23 cellular contexts compared by ENCODE assay signal in the genomic region with DNA sequence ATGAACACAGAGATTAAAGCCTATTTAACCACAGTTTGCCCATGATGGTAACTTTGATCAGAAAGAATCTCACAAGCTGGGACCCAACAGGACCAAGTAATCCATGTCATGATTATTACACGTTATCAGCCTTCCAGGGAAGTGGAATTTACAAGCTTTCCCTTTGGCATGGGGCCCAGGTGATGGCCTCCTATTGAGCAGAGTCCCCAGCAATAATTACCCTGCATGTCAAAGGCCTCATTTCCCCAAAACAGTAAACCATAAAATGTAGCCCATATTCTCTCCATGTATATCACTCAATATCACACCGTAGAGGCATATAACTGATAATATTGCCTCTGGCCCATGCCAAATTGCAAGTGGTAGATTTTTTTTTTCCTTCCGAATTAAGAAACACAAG. TPM values are rescaled to one million over a fixed set of nuclear protein-coding genes. Genes with fewer than 3 reads are reported as not detected.
DNase-seq lines count a peak whose midpoint lies in the region; ATAC-seq, FAIRE-seq and TF ChIP-seq lines count a peak whose summit lies in the region.
"Had no signal": no experiment of that assay in that cellular context is flagged by ENCODE, and none has a peak within 500 bp of the region (broad histone marks: within the 10 kb centered on the region; RNA-seq: fewer than 3 reads in every experiment).

No MANE protein-coding gene starts in this region.

- no peak for ATAC-seq in K562
- no peak for ATAC-seq in SK-N-SH treated with all-trans-retinoic acid at 6 μM for 48 hours
- ATAC-seq in upper lobe of right lung = no peak
- ATAC-seq: left lung; stimulated activated effector memory CD8-positive, alpha-beta T cell treated with anti-CD3 and anti-CD28 coated beads, Interleukin-12 subunit alpha, Interleukin-12 subunit beta, amount 100 ng/mL, for 72 hours had no signal

- H3K36me3 ChIP-seq in HEK293 (ENCODE audit: control insufficient read depth in 2 of 2, insufficient read depth in 1 of 2, low read length in 2 of 2) (no peaks in the 10 kb centered on the region), K562 (ENCODE audit: control insufficient read depth, insufficient read depth, low read length) (no peaks in the 10 kb centered on the region), upper lobe of right lung (no peaks in the 10 kb centered on the region)
- H3K36me3 ChIP-seq: left lung, SJCRH30, uterus had no signal

- H2AFZ ChIP-seq in K562 (ENCODE audit: low read depth, low read length) = no peak overlapping the region

- peaks cover 3% of the 10 kb centered on the region for H3K27me3 Mint-ChIP-seq in activated CD4-positive, alpha-beta memory T cell treated with anti-CD3 and anti-CD28 coated beads for 36 hours
- H3K27me3 Mint-ChIP-seq in activated CD4-positive, alpha-beta memory T cell treated with anti-CD3 and anti-CD28 coated beads, Interleukin-2, amount 10 ng/mL, durations not matched to agents 7 days and 5 days = peaks cover 3% of the 10 kb centered on the region
- no peaks in the 10 kb centered on the region for H3K27me3 Mint-ChIP-seq in progenitor cell of endocrine pancreas
- H3K27me3 Mint-ChIP-seq: central memory CD8-positive, alpha-beta T cell had no signal

- intact Hi-C loops in activated CD4-positive, alpha-beta memory T cell treated with anti-CD3 and anti-CD28 coated beads for 36 hours (cut with micrococcal nuclease) = loop anchor here (5.0 to 10.0 kb wide), 3 partner anchors 217 to 483 kb away; partner anchors contain the start of gene OSBPL6
- intact Hi-C loops in K562 (cut with micrococcal nuclease) (loop anchor here (5.0 kb wide), 1 partner anchor 215 kb away; no protein-coding TSS in a partner anchor), upper lobe of right lung (cut with DNase I) (no loop called here)

- in situ Hi-C loops in K562 (cut with MboI) = no loop called here

- H3K9me3 Mint-ChIP-seq in activated CD4-positive, alpha-beta memory T cell treated with anti-CD3 and anti-CD28 coated beads for 36 hours = no peaks in the 10 kb centered on the region
- no peaks in the 10 kb centered on the region for H3K9me3 Mint-ChIP-seq in activated CD4-positive, alpha-beta memory T cell treated with anti-CD3 and anti-CD28 coated beads, Interleukin-2, amount 10 ng/mL, durations not matched to agents 7 days and 5 days
- no peaks in the 10 kb centered on the region for H3K9me3 Mint-ChIP-seq in progenitor cell of endocrine pancreas (ENCODE audit: low read depth)
- H3K9me3 Mint-ChIP-seq: CD14-positive monocyte; central memory CD8-positive, alpha-beta T cell; stimulated activated effector memory CD8-positive, alpha-beta T cell treated with anti-CD3 and anti-CD28 coated beads, Interleukin-12 subunit alpha, Interleukin-12 subunit beta, amount 100 ng/mL, for 72 hours had no signal

- no peaks in the 10 kb centered on the region for H3K36me3 Mint-ChIP-seq in activated CD4-positive, alpha-beta memory T cell treated with anti-CD3 and anti-CD28 coated beads for 36 hours
- H3K36me3 Mint-ChIP-seq in activated CD4-positive, alpha-beta memory T cell treated with anti-CD3 and anti-CD28 coated beads, Interleukin-2, amount 10 ng/mL, durations not matched to agents 7 days and 5 days (ENCODE audit: low read depth) = peaks cover 17% of the 10 kb centered on the region
- H3K36me3 Mint-ChIP-seq in progenitor cell of endocrine pancreas (ENCODE audit: insufficient read depth) = no peaks in the 10 kb centered on the region
- H3K36me3 Mint-ChIP-seq: CD14-positive monocyte; stimulated activated effector memory CD8-positive, alpha-beta T cell treated with anti-CD3 and anti-CD28 coated beads, Interleukin-12 subunit alpha, Interleukin-12 subunit beta, amount 100 ng/mL, for 72 hours had no signal

- POLR2A ChIA-PET in activated CD4-positive, alpha-beta memory T cell treated with anti-CD3 and anti-CD28 coated beads for 36 hours (lab: Charles Lee) = no interaction called here
- POLR2A ChIA-PET in activated CD4-positive, alpha-beta memory T cell treated with anti-CD3 and anti-CD28 coated beads, Interleukin-2, amount 10 ng/mL, durations not matched to agents 7 days and 5 days (lab: Charles Lee) = interaction anchor here (1.1 to 4.9 kb wide), 6 partner anchors 8 to 299 kb away, joined by 3 to 155 read pairs (median 30); partner anchors contain the start of genes PJVK, PRKRA and RBM45
- POLR2A ChIA-PET in HEK293 (lab: Yijun Ruan, JAX) (no interaction called here), K562 (lab: Yijun Ruan, JAX) (interaction anchor here (0.7 to 3.7 kb wide), 2 partner anchors 8 to 81 kb away, joined by 4 to 41 read pairs; no protein-coding TSS in a partner anchor)

- H3K9ac ChIP-seq in K562 (ENCODE audit: insufficient read depth in 1 of 2, low read depth in 2 of 2, low read length in 2 of 2) = no peak overlapping the region

- no peak for TF ChIP-seq POLR2A in K562 (conservative IDR thresholded peaks at IDR 0.05)

- no peaks in the 10 kb centered on the region for H3K9me3 ChIP-seq in HEK293 (ENCODE audit: control insufficient read depth, insufficient read depth, low read depth, low read length)
- H3K9me3 ChIP-seq in K562 (replicated peaks; ENCODE audit: control insufficient read depth, insufficient read depth, low read depth, low read length) = no peaks in the 10 kb centered on the region
- no peaks in the 10 kb centered on the region for H3K9me3 ChIP-seq in upper lobe of right lung
- H3K9me3 ChIP-seq: left lung, SJCRH30, uterus had no signal

- no peaks in the 10 kb centered on the region for H3K79me2 ChIP-seq in K562 (ENCODE audit: control insufficient read depth, insufficient read depth, low read length)

- H3K27ac Mint-ChIP-seq in activated CD4-positive, alpha-beta memory T cell treated with anti-CD3 and anti-CD28 coated beads for 36 hours = peak overlapping the region; percentile 19
- H3K27ac Mint-ChIP-seq in activated CD4-positive, alpha-beta memory T cell treated with anti-CD3 and anti-CD28 coated beads, Interleukin-2, amount 10 ng/mL, durations not matched to agents 7 days and 5 days = no peak overlapping the region
- H3K27ac Mint-ChIP-seq in progenitor cell of endocrine pancreas = no peak overlapping the region
- H3K27ac Mint-ChIP-seq: CD14-positive monocyte had no signal

- TF ChIP-seq RAD21 in K562 (CRISPR knock-in tag; conservative IDR thresholded peaks at IDR 0.05 in 1 of 2, IDR thresholded peaks at IDR 0.05 in 1 of 2) = no peak

- no peaks in the 10 kb centered on the region for H4K20me1 ChIP-seq in K562 (replicated peaks; ENCODE audit: control insufficient read depth, insufficient read depth, low read length)

- no peak overlapping the region for H3K4me3 ChIP-seq in HEK293 (ENCODE audit: low read depth, low read length)
- H3K4me3 ChIP-seq in K562 = no peak overlapping the region
- H3K4me3 ChIP-seq in upper lobe of right lung = no peak overlapping the region
- H3K4me3 ChIP-seq: left lung, SJCRH30, uterus had no signal

- H3K4me1 Mint-ChIP-seq in activated CD4-positive, alpha-beta memory T cell treated with anti-CD3 and anti-CD28 coated beads for 36 hours (ENCODE audit: low read depth) = peaks cover 14% of the 10 kb centered on the region
- peaks cover 51% of the 10 kb centered on the region for H3K4me1 Mint-ChIP-seq in activated CD4-positive, alpha-beta memory T cell treated with anti-CD3 and anti-CD28 coated beads, Interleukin-2, amount 10 ng/mL, durations not matched to agents 7 days and 5 days
- H3K4me1 Mint-ChIP-seq in progenitor cell of endocrine pancreas (ENCODE audit: low read depth) = peaks cover 10% of the 10 kb centered on the region

- FAIRE-seq in K562 (lab: Jason Lieb, UNC) = no peak
- FAIRE-seq: astrocyte had no signal

- 64% methylated on average over 3 of the region's 3 CpGs for WGBS in K562 (ENCODE audit: insufficient coverage, low coverage, missing lambda C conversion rate)

- H3K4me3 Mint-ChIP-seq in activated CD4-positive, alpha-beta memory T cell treated with anti-CD3 and anti-CD28 coated beads for 36 hours = no peak overlapping the region
- H3K4me3 Mint-ChIP-seq in activated CD4-positive, alpha-beta memory T cell treated with anti-CD3 and anti-CD28 coated beads, Interleukin-2, amount 10 ng/mL, durations not matched to agents 7 days and 5 days = no peak overlapping the region
- peak overlapping the region; percentile 21 for H3K4me3 Mint-ChIP-seq in progenitor cell of endocrine pancreas (ENCODE audit: low read depth)
- H3K4me3 Mint-ChIP-seq: CD14-positive monocyte had no signal

- DNase-seq in activated CD4-positive, alpha-beta memory T cell treated with anti-CD3 and anti-CD28 coated beads for 36 hours = no peak
- no peak for DNase-seq in activated CD4-positive, alpha-beta memory T cell treated with anti-CD3 and anti-CD28 coated beads, Interleukin-2, amount 10 ng/mL, durations not matched to agents 7 days and 5 days
- DNase-seq in K562 (ENCODE audit: extremely low read depth in 1 of 4, low spot score in 3 of 4) = no peak
- no peak for DNase-seq in progenitor cell of endocrine pancreas (ENCODE audit: low spot score, unreplicated experiment)
- no peak for DNase-seq in upper lobe of right lung
- no peak for DNase-seq in COLO829 (ENCODE audit: low spot score)
- DNase-seq: activated CD4-positive, alpha-beta T cell treated with anti-CD3 and anti-CD28 coated beads for 4 hours; activated naive CD4-positive, alpha-beta T cell treated with anti-CD3 and anti-CD28 coated beads, Interleukin-2, amount 50 U/mL, for 16 hours; dorsolateral prefrontal cortex; left lung; midbrain; NCI-H1417 treated with DMSO at 0.1 percent for 48 hours; NCI-H774; stimulated activated CD4-positive, alpha-beta T cell treated with anti-CD3 and anti-CD28 coated beads, Interleukin-1b, Interleukin-23, amount 100 ng/mL, for 48 hours; T-helper 2 cell; uterus had no signal

- TF ChIP-seq EP300 in K562 (IDR thresholded peaks at IDR 0.05; ENCODE audit: low read length) = no peak

- H3K27me3 ChIP-seq in K562 (ENCODE audit: control insufficient read depth in 2 of 2, insufficient read depth in 2 of 2, low read length in 2 of 2) (no peaks in the 10 kb centered on the region), upper lobe of right lung (no peaks in the 10 kb centered on the region)
- H3K27me3 ChIP-seq: dorsolateral prefrontal cortex, left lung, SJCRH30, uterus had no signal

- no peak overlapping the region for H3K4me2 ChIP-seq in K562 (ENCODE audit: insufficient read depth, low read length)

- TF ChIP-seq CTCF in HEK293 (tag by site-specific recombination; IDR thresholded peaks at IDR 0.05) (no peak), K562 (IDR thresholded peaks at IDR 0.05 in 2 of 3, conservative IDR thresholded peaks at IDR 0.05 in 1 of 3; ENCODE audit: insufficient read depth in 2 of 3, low read depth in 1 of 3, low read length in 3 of 3) (no peak), progenitor cell of endocrine pancreas (IDR thresholded peaks at IDR 0.05; ENCODE audit: unreplicated experiment) (no peak), upper lobe of right lung (IDR thresholded peaks at IDR 0.05) (no peak)

- no TSS peak for BruUV-seq in K562 (replicated peaks; lab: Mats Ljungman, UMichigan)

- H3K4me1 ChIP-seq in HEK293 (ENCODE audit: control insufficient read depth, insufficient read depth, low read length) (no peaks in the 10 kb centered on the region), K562 (replicated peaks in 1 of 2; ENCODE audit: control insufficient read depth in 2 of 2, insufficient read depth in 2 of 2, low read length in 2 of 2) (peaks cover 8 to 11% of the 10 kb centered on the region in 2 experiments; a peak in 4 of 5 replicates), upper lobe of right lung (peaks cover 6% of the 10 kb centered on the region)
- H3K4me1 ChIP-seq: SJCRH30, uterus had no signal

- no peaks in the 10 kb centered on the region for H3K9me1 ChIP-seq in K562 (ENCODE audit: control insufficient read depth, insufficient read depth, low read length)

- no peak overlapping the region for H3K27ac ChIP-seq in HEK293 (ENCODE audit: extremely low read depth, low read depth, low read length)
- no peak overlapping the region for H3K27ac ChIP-seq in K562 (ENCODE audit: extremely low read depth, low read depth, low read length)
- no peak overlapping the region for H3K27ac ChIP-seq in upper lobe of right lung
- H3K27ac ChIP-seq: left lung, SJCRH30, uterus had no signal

- CTCF ChIA-PET in activated CD4-positive, alpha-beta memory T cell treated with anti-CD3 and anti-CD28 coated beads for 36 hours (lab: Charles Lee) = interaction anchor here (5.9 kb wide), 1 partner anchor 16 kb away, joined by 116 read pairs; no protein-coding TSS in a partner anchor
- CTCF ChIA-PET in activated CD4-positive, alpha-beta memory T cell treated with anti-CD3 and anti-CD28 coated beads, Interleukin-2, amount 10 ng/mL, durations not matched to agents 7 days and 5 days (lab: Charles Lee) = interaction anchor here (0.6 to 10.1 kb wide), 4 partner anchors 12 to 299 kb away, joined by 3 to 342 read pairs (median 26); partner anchors contain the start of gene RBM45
- CTCF ChIA-PET in HEK293 (lab: Yijun Ruan, JAX) = interaction anchor here (0.6 to 4.2 kb wide), 5 partner anchors 15 to 470 kb away, joined by 3 to 61 read pairs (median 6); no protein-coding TSS in a partner anchor
- CTCF ChIA-PET in K562 (lab: Yijun Ruan, JAX; ENCODE audit: low intra/inter-chr PET ratio) = no interaction called here

RNA-seq across cellular contexts. Expression of gene PRKRA, which starts 38.9 kb away (rescaled TPM):
- 10 to 100 TPM; 56.3 to 60.3 TPM for total RNA-seq in activated CD4-positive, alpha-beta memory T cell treated with anti-CD3 and anti-CD28 coated beads for 36 hours
- total RNA-seq in activated CD4-positive, alpha-beta memory T cell treated with anti-CD3 and anti-CD28 coated beads, Interleukin-2, amount 10 ng/mL, durations not matched to agents 7 days and 5 days = 10 to 100 TPM; 35.4 to 36.5 TPM
- 68.4 and 99.5 TPM in 2 replicates for total RNA-seq in K562 (2011; cell fraction: chromatin; rRNA removed; ENCODE audit: low replicate concordance)
- total RNA-seq in K562 (2011; cell fraction: nucleolus; rRNA removed) = 60.4 and 62.4 TPM in 2 replicates
- 79.3 and 112 TPM in 2 replicates for total RNA-seq in K562 (2011; cell fraction: nucleoplasm; rRNA removed)
- total RNA-seq in K562 (2014; rRNA removed) (78.1 and 103 TPM in 2 replicates), K562 (2014; rRNA removed; fragmentation: Illumina TruSeq; extraction: Trizol) (57.2 and 63.0 TPM in 2 replicates), K562 (2015; rRNA removed; fragmentation: Illumina TruSeq; extraction: Trizol) (54.8 and 62.9 TPM in 2 replicates), K562 (2021) (50.4 and 53.9 TPM in 2 replicates), progenitor cell of endocrine pancreas (92.1 and 97.6 TPM in 2 replicates), upper lobe of right lung (47.3 TPM)
- polyA plus RNA-seq in K562 (2011; rRNA removed) (63.9 and 70.6 TPM in 2 replicates), K562 (2014; fragmentation: Illumina TruSeq; extraction: Trizol) (43.0 and 52.3 TPM in 2 replicates), K562 (2014; fragmentation: Nextera tagmentation; extraction: Ambion mirVana) (10 to 100 TPM; 14.1 to 20.4 TPM), K562 (2014; rRNA removed) (46.0 and 46.1 TPM in 2 replicates)
- polyA plus RNA-seq in K562 (2011; cell fraction: cytosol; rRNA removed) = 34.5 and 34.8 TPM in 2 replicates
- 57.3 and 58.6 TPM in 2 replicates for polyA plus RNA-seq in K562 (2011; cell fraction: nucleus; rRNA removed)
- 42.2 and 48.1 TPM in 2 replicates for polyA plus RNA-seq in K562 (2012)
- polyA minus RNA-seq in K562 (2011; rRNA and poly(A)+ RNA removed) = 61.3 and 77.9 TPM in 2 replicates
- 32.4 and 41.6 TPM in 2 replicates for polyA minus RNA-seq in K562 (2011; cell fraction: cytosol; rRNA and poly(A)+ RNA removed)
- polyA minus RNA-seq in K562 (2011; cell fraction: nucleus; rRNA and poly(A)+ RNA removed) = 74.0 and 107 TPM in 2 replicates

RNA-seq across cellular contexts. Expression of gene PJVK, which starts 39.1 kb away (rescaled TPM):
- total RNA-seq in activated CD4-positive, alpha-beta memory T cell treated with anti-CD3 and anti-CD28 coated beads for 36 hours = 1 to 10 TPM; 2.3 to 3.0 TPM
- total RNA-seq in activated CD4-positive, alpha-beta memory T cell treated with anti-CD3 and anti-CD28 coated beads, Interleukin-2, amount 10 ng/mL, durations not matched to agents 7 days and 5 days = 1 to 10 TPM in 1 of 2 experiments, under 1 TPM in 1; 0.91 to 1.1 TPM
- 1.5 and 4.6 TPM in 2 replicates for total RNA-seq in K562 (2011; cell fraction: chromatin; rRNA removed; ENCODE audit: low replicate concordance)
- 1.5 and 1.8 TPM in 2 replicates for total RNA-seq in K562 (2011; cell fraction: nucleolus; rRNA removed)
- total RNA-seq in K562 (2011; cell fraction: nucleoplasm; rRNA removed) = 2.9 and 4.0 TPM in 2 replicates
- total RNA-seq in K562 (2014; rRNA removed) = 0.41 and 0.95 TPM in 2 replicates
- 0.41 and 0.73 TPM in 2 replicates for total RNA-seq in K562 (2014; rRNA removed; fragmentation: Illumina TruSeq; extraction: Trizol)
- 0.45 and 0.58 TPM in 2 replicates for total RNA-seq in K562 (2015; rRNA removed; fragmentation: Illumina TruSeq; extraction: Trizol)
- total RNA-seq in K562 (2021) = 0.78 and 0.87 TPM in 2 replicates
- 1.5 and 2.6 TPM in 2 replicates for polyA plus RNA-seq in K562 (2011; rRNA removed)
- polyA plus RNA-seq in K562 (2011; cell fraction: cytosol; rRNA removed) = 0.15 and 0.75 TPM in 2 replicates
- polyA plus RNA-seq in K562 (2011; cell fraction: nucleus; rRNA removed) = 2.2 and 4.2 TPM in 2 replicates
- 0.70 and 0.96 TPM in 2 replicates for polyA plus RNA-seq in K562 (2012)
- 0.43 and 0.71 TPM in 2 replicates for polyA plus RNA-seq in K562 (2014; fragmentation: Illumina TruSeq; extraction: Trizol)
- polyA plus RNA-seq in K562 (2014; fragmentation: Nextera tagmentation; extraction: Ambion mirVana) = under 1 TPM; 0.11 to 0.24 TPM
- polyA plus RNA-seq in K562 (2014; rRNA removed) = 1.2 and 2.1 TPM in 2 replicates
- polyA minus RNA-seq in K562 (2011; rRNA and poly(A)+ RNA removed) = 1.0 and 1.3 TPM in 2 replicates
- 0.91 TPM in 1 of 2 replicates, not detected in the other for polyA minus RNA-seq in K562 (2011; cell fraction: cytosol; rRNA and poly(A)+ RNA removed)
- polyA minus RNA-seq in K562 (2011; cell fraction: nucleus; rRNA and poly(A)+ RNA removed) = 1.1 and 2.4 TPM in 2 replicates
- 7.7 and 9.2 TPM in 2 replicates for total RNA-seq in progenitor cell of endocrine pancreas
- 2.3 TPM for total RNA-seq in upper lobe of right lung
- polyA plus RNA-seq: CD14-positive monocyte had no signal

Comparison
In these comparisons a context has a peak if more than half of its experiments do, and no peak if none do; other contexts are left out.
1. POLR2A ChIA-PET loops: an anchor here in activated CD4-positive, alpha-beta memory T cell treated with anti-CD3 and anti-CD28 coated beads, Interleukin-2, amount 10 ng/mL, durations not matched to agents 7 days and 5 days (1.1 to 4.9 kb wide) and K562 (0.7 to 3.7 kb wide); none called in activated CD4-positive, alpha-beta memory T cell treated with anti-CD3 and anti-CD28 coated beads for 36 hours and HEK293.